Comparison of ENCODE assay signal across 8 cellular contexts in genomic region chr9:35079426-35080341, GRCh38. TPM values are rescaled to one million over a fixed set of nuclear protein-coding genes. Genes with fewer than 3 reads are reported as not detected.
A peak's percentile ranks its signal among the peaks of the same experiment; 100 is the strongest.
DNase-seq lines count a peak whose midpoint lies in the region; ATAC-seq and TF ChIP-seq lines count a peak whose summit lies in the region.

FANCG (minus strand) TSS chr9:35079942; CDS start chr9:35079524, 418 bp downstream.

- peak within 1 kb of the TSS; percentile 43 to 89 for H3K27ac ChIP-seq in coronary artery

- TF ChIP-seq CTCF in coronary artery (IDR thresholded peaks at IDR 0.05), result no peak

- peak within 1 kb of the TSS; percentile 97 for H3K4me3 ChIP-seq in coronary artery

- peak; percentile 69 for TF ChIP-seq POLR2A in GM19099 (IDR thresholded peaks at IDR 0.05; ENCODE audit: extremely low read depth, insufficient read length, low read depth)

- intact Hi-C loops in left colon (cut with DNase I, micrococcal nuclease), result no loop called here

- ATAC-seq in HG03432 (IDR thresholded peaks at IDR 0.05; ENCODE audit: unreplicated experiment) (peak; percentile 93), left colon (peak; percentile 96)

- DNase-seq in Ammon's horn (ENCODE audit: low spot score), result peak; percentile 94
- DNase-seq in NCI-H510A treated with DMSO at 0.1 percent for 48 hours (lab: John Stamatoyannopoulos, UW), result peak; percentile 79
- DNase-seq in activated CD4-positive, alpha-beta T cell treated with anti-CD3 and anti-CD28 coated beads for 48 hours, result peak; percentile 91
- peak; percentile 92 for DNase-seq in coronary artery (ENCODE audit: low spot score)
- peak; percentile 93 for DNase-seq in left colon
- DNase-seq in stimulated activated CD4-positive, alpha-beta T cell treated with anti-CD3 and anti-CD28 coated beads, Interleukin-1b, Interleukin-23, amount 100 ng/mL, for 48 hours, result peak; percentile 88

RNA-seq across cellular contexts. Expression of gene FANCG, which starts in this region (rescaled TPM):
- total RNA-seq in left colon, result 10 to 100 TPM; 11.0 to 17.3 TPM

Comparison
In these comparisons a context has a peak if more than half of its experiments do, and no peak if none do; other contexts are left out.
1. Peak in every context shown above with its lines: DNase-seq, ATAC-seq, H3K4me3 ChIP-seq and H3K27ac ChIP-seq.